In genomic region chr2:229805559-229805958, GRCh38 we compare ENCODE assay signal across 18 cellular contexts.
DNase-seq lines count a peak whose midpoint lies in the region; ATAC-seq, FAIRE-seq and TF ChIP-seq lines count a peak whose summit lies in the region.
"Had no signal": no experiment of that assay in that cellular context is flagged by ENCODE, and none has a peak within 500 bp of the region (broad histone marks: within the 10 kb centered on the region; RNA-seq: fewer than 3 reads in every experiment).

No MANE protein-coding gene starts in this region.

- no peak for TF ChIP-seq POLR2A in HepG2 (IDR thresholded peaks at IDR 0.05; ENCODE audit: insufficient read depth in 1 of 2, low read depth in 2 of 2, low read length in 2 of 2)

- no peak for TF ChIP-seq CTCF in VCaP (conservative IDR thresholded peaks at IDR 0.05)
- no peak for TF ChIP-seq CTCF in HepG2 (CRISPR knock-in tag; IDR thresholded peaks at IDR 0.05)

- peaks cover 0 to 8% (median 0%) of the 10 kb centered on the region in 7 donors for H3K4me1 Mint-ChIP-seq in naive thymus-derived CD4-positive, alpha-beta T cell

- no peak overlapping the region for H3K4me3 Mint-ChIP-seq in naive thymus-derived CD4-positive, alpha-beta T cell
- H3K4me3 Mint-ChIP-seq: CD4-positive, alpha-beta T cell; H9 had no signal

- no peak overlapping the region for H3K4me2 ChIP-seq in HepG2 (ENCODE audit: low read depth, low read length)

- H3K4me3 ChIP-seq in HepG2 (replicated peaks in 1 of 3; ENCODE audit: insufficient read depth in 1 of 3, low read depth in 2 of 3, low read length in 3 of 3): no peak overlapping the region
- no peak overlapping the region for H3K4me3 ChIP-seq in naive thymus-derived CD4-positive, alpha-beta T cell (ENCODE audit: low read length)

- ATAC-seq in HepG2 (no peak), HG03025 (IDR thresholded peaks at IDR 0.05; ENCODE audit: low FRiP score, unreplicated experiment) (no peak), HG03439 (IDR thresholded peaks at IDR 0.05; ENCODE audit: unreplicated experiment) (no peak)
- ATAC-seq in naive thymus-derived CD4-positive, alpha-beta T cell: no peak

- no peaks in the 10 kb centered on the region for H3K27me3 Mint-ChIP-seq in naive thymus-derived CD4-positive, alpha-beta T cell
- H3K27me3 Mint-ChIP-seq: CD4-positive, alpha-beta T cell had no signal

- POLR2A ChIA-PET in HepG2 (lab: Yijun Ruan, JAX): no interaction called here
- POLR2A ChIA-PET in naive thymus-derived CD4-positive, alpha-beta T cell (lab: Charles Lee): no interaction called here

- no peak overlapping the region for H2AFZ ChIP-seq in HepG2 (ENCODE audit: low read length)

- peaks cover 4 to 44% (median 22%) of the 10 kb centered on the region in 5 donors for H3K36me3 Mint-ChIP-seq in naive thymus-derived CD4-positive, alpha-beta T cell

- H3K27ac Mint-ChIP-seq in naive thymus-derived CD4-positive, alpha-beta T cell: peak overlapping the region in 6 of 9 donors; percentile 46 to 79 (median 56)
- H3K27ac Mint-ChIP-seq: CD4-positive, alpha-beta T cell; H9 had no signal

- H3K79me2 ChIP-seq in HepG2 (ENCODE audit: insufficient read depth, low read length): no peaks in the 10 kb centered on the region

- no peak for TF ChIP-seq RAD21 in HepG2 (CRISPR knock-in tag; IDR thresholded peaks at IDR 0.05)

- intact Hi-C loops in HepG2 (cut with micrococcal nuclease; ENCODE audit: unreplicated experiment): no loop called here
- intact Hi-C loops in naive thymus-derived CD4-positive, alpha-beta T cell (cut with micrococcal nuclease): no loop called here

- no peak overlapping the region for H3K9ac ChIP-seq in HepG2 (ENCODE audit: insufficient read depth, low read depth, low read length)

- H3K27me3 ChIP-seq in HepG2 (ENCODE audit: control insufficient read depth in 1 of 2, insufficient read depth in 2 of 2, low read length in 2 of 2): no peaks in the 10 kb centered on the region
- H3K27me3 ChIP-seq in naive thymus-derived CD4-positive, alpha-beta T cell (ENCODE audit: control insufficient read depth in 2 of 2, insufficient read depth in 2 of 2, low read length in 2 of 2): no peaks in the 10 kb centered on the region

- TF ChIP-seq EP300 in HepG2 (IDR thresholded peaks at IDR 0.05; ENCODE audit: low read depth in 2 of 2, low read length in 2 of 2) (no peak), HepG2 (CRISPR knock-in tag; IDR thresholded peaks at IDR 0.05; ENCODE audit: borderline replicate concordance) (no peak)

- H3K36me3 ChIP-seq in HepG2 (replicated peaks in 1 of 2; ENCODE audit: control insufficient read depth in 1 of 2, insufficient read depth in 2 of 2, low read length in 2 of 2): peaks cover 20 to 66% of the 10 kb centered on the region in 2 experiments
- H3K36me3 ChIP-seq in naive thymus-derived CD4-positive, alpha-beta T cell (ENCODE audit: control insufficient read depth in 2 of 3, insufficient read depth in 3 of 3, low read length in 3 of 3): peaks cover 24 to 69% (median 31%) of the 10 kb centered on the region in 3 experiments

- peak overlapping the region; percentile 30 for H3K27ac ChIP-seq in VCaP
- no peak overlapping the region for H3K27ac ChIP-seq in HepG2 (ENCODE audit: extremely low read length, insufficient read depth, low read length)
- H3K27ac ChIP-seq in naive thymus-derived CD4-positive, alpha-beta T cell (ENCODE audit: low read depth, low read length): no peak overlapping the region
- H3K27ac ChIP-seq: C4-2B had no signal

- WGBS in HepG2 (ENCODE audit: low lambda C conversion rate): 96% methylated on average over 6 of the region's 6 CpGs

- in situ Hi-C loops in HepG2 (cut with HindIII; ENCODE audit: extremely low pct_ligation_motif_present, low pct_unique_long_range_greater_than_20kb): no loop called here

- no peaks in the 10 kb centered on the region for H3K9me3 ChIP-seq in HepG2 (ENCODE audit: low read length)
- H3K9me3 ChIP-seq in naive thymus-derived CD4-positive, alpha-beta T cell (ENCODE audit: control insufficient read depth in 2 of 3, low read length in 3 of 3): no peaks in the 10 kb centered on the region
- H3K9me3 ChIP-seq: Caco-2 had no signal

- H3K4me1 ChIP-seq in HepG2 (ENCODE audit: insufficient read depth, low read length): no peaks in the 10 kb centered on the region
- no peaks in the 10 kb centered on the region for H3K4me1 ChIP-seq in naive thymus-derived CD4-positive, alpha-beta T cell (ENCODE audit: control insufficient read depth in 2 of 2, insufficient read depth in 2 of 2, low read length in 2 of 2)
- H3K4me1 ChIP-seq: Caco-2 had no signal

- CTCF ChIA-PET in HepG2 (lab: Yijun Ruan, JAX; ENCODE audit: low intra/inter-chr PET ratio, low total read pairs): no interaction called here
- CTCF ChIA-PET in naive thymus-derived CD4-positive, alpha-beta T cell (lab: Charles Lee): no interaction called here

- no peak for DNase-seq in HepG2 (ENCODE audit: low spot score)
- DNase-seq in naive thymus-derived CD4-positive, alpha-beta T cell: no peak
- DNase-seq: ACHN; Caco-2; CD4-positive, alpha-beta T cell; DMS153; DMS79; GDM1; GOT3; H9; KBM-7 had no signal

- FAIRE-seq in A204.1 (lab: Jason Lieb, UNC) (peak; percentile 19), HepG2 (lab: Jason Lieb, UNC) (no peak)
- FAIRE-seq: D721Med, GM12892 had no signal

- no TSS peak for BruUV-seq in HepG2 (replicated peaks; lab: Mats Ljungman, UMichigan)

- no peaks in the 10 kb centered on the region; the same call in 1 of the 2 replicates for H4K20me1 ChIP-seq in HepG2 (ENCODE audit: insufficient read depth, low read length)

- no peaks in the 10 kb centered on the region for H3K9me3 Mint-ChIP-seq in naive thymus-derived CD4-positive, alpha-beta T cell
- H3K9me3 Mint-ChIP-seq: CD4-positive, alpha-beta T cell; H9 had no signal

TF ChIP-seq in HepG2, 621 proteins besides CTCF, POLR2A, EP300 and RAD21:
- TF ChIP-seq CEBPB (IDR thresholded peaks at IDR 0.05; ENCODE audit: borderline replicate concordance, low read depth, low read length): peak; percentile 86; the same call in 1 of the 2 replicates
- no peak for TF ChIP-seq ZNF441 (CRISPR knock-in tag; IDR thresholded peaks at IDR 0.05; ENCODE audit: borderline replicate concordance)
TF ChIP-seq in HepG2: peak in this region for 1.
